Comparison of ENCODE assay signal across 7 cellular contexts in genomic region chr17:8859029-8859803, GRCh38. TPM values are rescaled to one million over a fixed set of nuclear protein-coding genes. Genes with fewer than 3 reads are reported as not detected.
A peak's percentile ranks its signal among the peaks of the same experiment; 100 is the strongest.
DNase-seq lines count a peak whose midpoint lies in the region; TF ChIP-seq lines count a peak whose summit lies in the region.

No MANE protein-coding gene starts in this region.

- peaks cover 40% of the 10 kb centered on the region for H3K4me1 ChIP-seq in osteoblast (ENCODE audit: insufficient read depth, low read length)
- peaks cover 21% of the 10 kb centered on the region for H3K4me1 ChIP-seq in Karpas-422 (ENCODE audit: low read length)

- no peak overlapping the region for H2AFZ ChIP-seq in osteoblast (ENCODE audit: low read length)
- no peak overlapping the region for H2AFZ ChIP-seq in Karpas-422 (ENCODE audit: low read length)

- no peaks in the 10 kb centered on the region for H3K79me2 ChIP-seq in osteoblast (ENCODE audit: insufficient read depth, low read length)
- H3K79me2 ChIP-seq in Karpas-422 (ENCODE audit: low read length) = no peaks in the 10 kb centered on the region

- no peak for TF ChIP-seq EP300 in Ishikawa (IDR thresholded peaks at IDR 0.05; ENCODE audit: borderline replicate concordance)

- no peaks in the 10 kb centered on the region for H3K9me2 ChIP-seq in Karpas-422 (replicated peaks; ENCODE audit: insufficient read depth, low read length)

- H3K9me3 ChIP-seq in osteoblast (ENCODE audit: low read depth, low read length) (no peaks in the 10 kb centered on the region), Karpas-422 (ENCODE audit: low read length) (no peaks in the 10 kb centered on the region)

- in situ Hi-C loops in astrocyte of the spinal cord (cut with HindIII; ENCODE audit: low sequenced_read_pairs) = no loop called here

- no peaks in the 10 kb centered on the region for H4K20me1 ChIP-seq in osteoblast (ENCODE audit: insufficient read depth, low read length)
- H4K20me1 ChIP-seq in Karpas-422 (ENCODE audit: insufficient read depth, low read depth, low read length) = no peaks in the 10 kb centered on the region

- H3K9ac ChIP-seq in Karpas-422 (ENCODE audit: low read length) = no peak overlapping the region

- peak overlapping the region; percentile 41 for H3K4me2 ChIP-seq in osteoblast (ENCODE audit: insufficient read depth, low read length)
- no peak overlapping the region for H3K4me2 ChIP-seq in Karpas-422 (ENCODE audit: low read depth, low read length, poor library complexity, severe bottlenecking)

- H3K27ac ChIP-seq in osteoblast (ENCODE audit: low read depth, low read length) (peak overlapping the region; percentile 82), Karpas-422 (ENCODE audit: low read length) (no peak overlapping the region)

- H3K36me3 ChIP-seq in osteoblast (ENCODE audit: insufficient read depth, low read length) = no peaks in the 10 kb centered on the region
- no peaks in the 10 kb centered on the region for H3K36me3 ChIP-seq in Karpas-422 (ENCODE audit: insufficient read depth, low read length)

- H3K27me3 ChIP-seq in osteoblast (ENCODE audit: insufficient read depth, low read length) = no peaks in the 10 kb centered on the region
- H3K27me3 ChIP-seq in Karpas-422 (ENCODE audit: low read length) = no peaks in the 10 kb centered on the region

- no peak for TF ChIP-seq RAD21 in Ishikawa (IDR thresholded peaks at IDR 0.05; ENCODE audit: low read depth)

- TF ChIP-seq CTCF in GM10266 (IDR thresholded peaks at IDR 0.05; ENCODE audit: control insufficient read depth, insufficient read depth, low read depth, missing control alignments) (peak; percentile 36), astrocyte of the spinal cord (IDR thresholded peaks at IDR 0.05; ENCODE audit: low read depth, low read length) (no peak), osteoblast (IDR thresholded peaks at IDR 0.05; ENCODE audit: extremely low read depth, low read depth, low read length) (peak; percentile 33)

- DNase-seq in GM10266 (ENCODE audit: extremely low spot score) = no peak
- DNase-seq in astrocyte of the spinal cord (ENCODE audit: low read depth, low spot score) = peak; percentile 55
- DNase-seq in osteoblast (ENCODE audit: insufficient read length, low spot score, missing footprints) = peak; percentile 74
- no peak for DNase-seq in DMS79 (lab: John Stamatoyannopoulos, UW)
- DNase-seq in Karpas-422 = no peak
- no peak for DNase-seq in NCI-H1092 treated with DMSO at 0.1 percent for 48 hours (lab: John Stamatoyannopoulos, UW)

- H3K4me3 ChIP-seq in astrocyte of the spinal cord (ENCODE audit: low read depth, low read length) = no peak overlapping the region
- H3K4me3 ChIP-seq in osteoblast (ENCODE audit: insufficient read depth, low read length) = no peak overlapping the region
- H3K4me3 ChIP-seq in Karpas-422 (ENCODE audit: low read length) = no peak overlapping the region

TF ChIP-seq in Ishikawa, 13 proteins besides CTCF, POLR2A, EP300 and RAD21:
- TF ChIP-seq EGR1 (IDR thresholded peaks at IDR 0.05) = no peak
- TF ChIP-seq USF1 (IDR thresholded peaks at IDR 0.05) = 0 out of 2 replicates have a peak, but pooled peaks have one; percentile 39
- TF ChIP-seq CREB1 (IDR thresholded peaks at IDR 0.05; ENCODE audit: low read depth) = no peak

RNA-seq across cellular contexts. Expression of gene PIK3R6, which starts 8.3 kb away (rescaled TPM):
- not detected in 2 replicates for total RNA-seq in osteoblast
- total RNA-seq in Karpas-422 (2014; rRNA removed; shearing (Covaris generic); ENCODE audit: low replicate concordance) = not detected in 2 replicates

Comparison
In these comparisons a context has a peak if more than half of its experiments do, and no peak if none do; other contexts are left out.
1. DNase-seq: peak in astrocyte of the spinal cord (single experiment) and osteoblast (single experiment); none in GM10266 (single experiment), DMS79 (single experiment), Karpas-422 (single experiment) and NCI-H1092 treated with DMSO at 0.1 percent for 48 hours (single experiment).